In genomic region chr10:123443924-123444323, GRCh38 we compare ENCODE assay signal across 26 cellular contexts.
"Had no signal": no experiment of that assay in that cellular context is flagged by ENCODE, and none has a peak within 500 bp of the region (broad histone marks: within the 10 kb centered on the region; RNA-seq: fewer than 3 reads in every experiment).

No MANE protein-coding gene starts in this region.

- FAIRE-seq: endometrium, islet of Langerhans, keratinocyte had no signal

- H3K27me3 ChIP-seq: colonic mucosa, gastrocnemius medialis, left lung had no signal

- H3K27ac ChIP-seq: colonic mucosa, epithelial cell of prostate, esophagus squamous epithelium, gastrocnemius medialis, heart right ventricle, left lung, lower lobe of right lung had no signal

- H3K9me3 ChIP-seq: colonic mucosa, esophagus squamous epithelium, gastrocnemius medialis, heart right ventricle, left lung, lower lobe of right lung had no signal

- H3K4me3 Mint-ChIP-seq: dendritic cell treated with granulocyte-macrophage colony-stimulating factor and Interleukin-4, amounts not matched to agents 40 ng/mL and 50 ng/mL, for 4 days; effector memory CD8-positive, alpha-beta T cell; endodermal cell had no signal

- H3K4me1 ChIP-seq: colonic mucosa, esophagus squamous epithelium, gastrocnemius medialis, heart right ventricle, left lung, lower lobe of right lung had no signal

- H3K4me3 ChIP-seq: colonic mucosa, esophagus squamous epithelium, gastrocnemius medialis, heart right ventricle, left lung, lower lobe of right lung had no signal

- H3K36me3 ChIP-seq: colonic mucosa, esophagus squamous epithelium, gastrocnemius medialis, heart right ventricle, left lung, lower lobe of right lung had no signal

- H3K9me3 Mint-ChIP-seq: dendritic cell treated with granulocyte-macrophage colony-stimulating factor and Interleukin-4, amounts not matched to agents 40 ng/mL and 50 ng/mL, for 4 days; effector memory CD8-positive, alpha-beta T cell; endodermal cell had no signal

- ATAC-seq: effector memory CD8-positive, alpha-beta T cell; esophagus mucosa; gastrocnemius medialis; heart right ventricle; left cardiac atrium; left lung; left ventricle myocardium superior; lower lobe of right lung had no signal

- H3K27ac Mint-ChIP-seq: dendritic cell treated with granulocyte-macrophage colony-stimulating factor and Interleukin-4, amounts not matched to agents 40 ng/mL and 50 ng/mL, for 4 days; effector memory CD8-positive, alpha-beta T cell; endodermal cell had no signal

- DNase-seq: colonic mucosa; cortex of kidney; effector CD8-positive, alpha-beta T cell; effector memory CD8-positive, alpha-beta T cell; endodermal cell; erythroblast; esophagus squamous epithelium; foreskin fibroblast; foreskin melanocyte; gastrocnemius medialis; glutamatergic neuron; head of caudate nucleus; heart right ventricle; hippocampal formation; left cardiac atrium; left lung; left ventricle myocardium superior; lower lobe of right lung; mesenchymal stem cell; midbrain had no signal
